ENCODE assay signal across 10 cellular contexts in the genomic region with DNA sequence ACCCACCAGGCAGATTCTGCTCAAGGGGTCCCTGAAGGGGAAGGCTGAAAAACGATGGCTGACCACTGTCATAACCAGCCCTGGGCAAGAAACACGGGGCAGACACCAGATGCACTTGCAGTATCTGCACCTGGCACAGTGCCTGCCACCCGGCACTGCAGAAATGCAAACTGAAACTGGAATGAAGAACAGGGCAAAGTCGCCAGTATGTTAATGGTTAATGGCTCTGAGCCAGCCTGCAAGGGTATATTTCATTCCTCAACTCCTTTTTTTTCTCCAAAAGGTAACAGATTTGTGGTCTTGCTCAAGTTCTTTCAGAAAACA. TPM values are rescaled to one million over a fixed set of nuclear protein-coding genes. Genes with fewer than 3 reads are reported as not detected.
DNase-seq lines count a peak whose midpoint lies in the region; ATAC-seq and TF ChIP-seq lines count a peak whose summit lies in the region.
"Had no signal": no experiment of that assay in that cellular context is flagged by ENCODE, and none has a peak within 500 bp of the region (broad histone marks: within the 10 kb centered on the region; RNA-seq: fewer than 3 reads in every experiment).

No MANE protein-coding gene starts in this region.

- H4K5ac ChIP-seq in mesendoderm (ENCODE audit: low read length) = no peak overlapping the region

- H3K18ac ChIP-seq in mesendoderm (ENCODE audit: low read length) = no peak overlapping the region

- no peaks in the 10 kb centered on the region for H3K27me3 ChIP-seq in heart left ventricle
- H3K27me3 ChIP-seq in right cardiac atrium (ENCODE audit: control insufficient read depth, insufficient read depth) = no peaks in the 10 kb centered on the region
- H3K27me3 ChIP-seq in esophagus squamous epithelium = no peaks in the 10 kb centered on the region
- no peaks in the 10 kb centered on the region for H3K27me3 ChIP-seq in mesendoderm (ENCODE audit: insufficient read depth, low read length, poor library complexity)

- TF ChIP-seq CTCF in heart left ventricle (IDR thresholded peaks at IDR 0.05) = no peak
- no peak for TF ChIP-seq CTCF in esophagus squamous epithelium (IDR thresholded peaks at IDR 0.05)

- no peak overlapping the region for H3K4me2 ChIP-seq in mesendoderm (ENCODE audit: low read length)

- no peak overlapping the region for H3K23ac ChIP-seq in mesendoderm (ENCODE audit: low read length)

- H3K27ac ChIP-seq in heart left ventricle = peak overlapping the region in 10 of 12 donors; percentile 2 to 90 (median 76)
- no peak overlapping the region for H3K27ac ChIP-seq in right cardiac atrium (ENCODE audit: low read length)
- H3K27ac ChIP-seq in esophagus squamous epithelium = peak overlapping the region; percentile 63 to 91 (median 76)
- no peak overlapping the region for H3K27ac ChIP-seq in mesendoderm (ENCODE audit: low read depth, low read length)
- H3K27ac ChIP-seq: parathyroid adenoma had no signal

- no peak overlapping the region for H2AK5ac ChIP-seq in mesendoderm (ENCODE audit: low read length)

- H3K56ac ChIP-seq in mesendoderm (ENCODE audit: low read length) = no peak overlapping the region

- intact Hi-C loops in heart left ventricle (cut with DNase I) = no loop called here
- intact Hi-C loops in right cardiac atrium (cut with DNase I) = no loop called here
- intact Hi-C loops in esophagus squamous epithelium (cut with DNase I) = no loop called here

- TF ChIP-seq POLR2A in heart left ventricle (IDR thresholded peaks at IDR 0.05) (no peak), esophagus squamous epithelium (IDR thresholded peaks at IDR 0.05) (no peak)

- WGBS in heart left ventricle, 4 donors = 30 to 48% (median 36%) methylated on average over 4 of the region's 4 CpGs
- WGBS in right cardiac atrium = 43% methylated on average over 4 of the region's 4 CpGs
- 10 to 16% methylated on average over 3 to 4 of the region's 4 CpGs for WGBS in esophagus squamous epithelium, 2 donors
- WGBS in mesendoderm (ENCODE audit: extremely low coverage, insufficient coverage, low lambda C conversion rate) = no CpG with 5 or more reads among the region's 4 CpGs

- H3K4ac ChIP-seq in mesendoderm (ENCODE audit: low read depth, low read length) = no peak overlapping the region

- peaks cover 8 to 65% (median 56%) of the 10 kb centered on the region in 12 donors for H3K4me1 ChIP-seq in heart left ventricle
- peaks cover 21% of the 10 kb centered on the region for H3K4me1 ChIP-seq in right cardiac atrium (ENCODE audit: control insufficient read depth, insufficient read depth, low read length)
- peaks cover 53 to 96% (median 57%) of the 10 kb centered on the region in 3 donors for H3K4me1 ChIP-seq in esophagus squamous epithelium
- H3K4me1 ChIP-seq in mesendoderm (ENCODE audit: control insufficient read depth, low read depth, low read length) = no peaks in the 10 kb centered on the region

- no peak overlapping the region for H3K4me3 ChIP-seq in heart left ventricle
- H3K4me3 ChIP-seq in right cardiac atrium (ENCODE audit: low read length) = no peak overlapping the region
- H3K4me3 ChIP-seq in esophagus squamous epithelium = peak overlapping the region in 2 of 4 donors; percentile 12 to 41
- H3K4me3 ChIP-seq in mesendoderm (ENCODE audit: low read length) = no peak overlapping the region

- no peak overlapping the region for H3K9ac ChIP-seq in mesendoderm (ENCODE audit: low read length)
- H3K9ac ChIP-seq: parathyroid adenoma had no signal

- no peak overlapping the region for H2BK15ac ChIP-seq in mesendoderm (replicated peaks; ENCODE audit: low read depth)

- no peak overlapping the region for H2BK5ac ChIP-seq in mesendoderm (ENCODE audit: low read length)

- H3K36me3 ChIP-seq in heart left ventricle (peaks cover 0 to 58% (median 15%) of the 10 kb centered on the region in 9 donors), esophagus squamous epithelium (peaks cover 0 to 48% (median 10%) of the 10 kb centered on the region in 3 donors), mesendoderm (ENCODE audit: control insufficient read depth, insufficient read depth, low read length) (peaks cover 6% of the 10 kb centered on the region)

- no peaks in the 10 kb centered on the region for H3K79me2 ChIP-seq in mesendoderm (ENCODE audit: control insufficient read depth, insufficient read depth, low read length)
- H3K79me2 ChIP-seq: parathyroid adenoma had no signal

- no peak overlapping the region for H2BK120ac ChIP-seq in mesendoderm (ENCODE audit: low read depth, low read length)

- H3K79me1 ChIP-seq in mesendoderm (ENCODE audit: low read length) = peaks cover 4% of the 10 kb centered on the region

- ATAC-seq in heart left ventricle = peak in 3 of 4 donors; percentile 4 to 26 (median 10)
- ATAC-seq in right cardiac atrium = no peak
- ATAC-seq in HG02623 (IDR thresholded peaks at IDR 0.05; ENCODE audit: unreplicated experiment) = no peak
- ATAC-seq: activated CD8-positive, alpha-beta T cell treated with anti-CD3 and anti-CD28 coated beads for 36 hours had no signal

- H3K9me3 ChIP-seq in heart left ventricle (no peaks in the 10 kb centered on the region), right cardiac atrium (ENCODE audit: control insufficient read depth, low read length) (no peaks in the 10 kb centered on the region), esophagus squamous epithelium (no peaks in the 10 kb centered on the region)

- peak in 2 of 5 donors; percentile 39 to 53 for DNase-seq in heart left ventricle
- no peak for DNase-seq in right cardiac atrium
- peak; percentile 94 for DNase-seq in NCI-H2171 (lab: John Stamatoyannopoulos, UW)
- DNase-seq in esophagus squamous epithelium (lab: John Stamatoyannopoulos, UW) = no peak
- no peak for DNase-seq in HuH-7.5 (ENCODE audit: low spot score)
- DNase-seq in mesendoderm = no peak
- no peak for DNase-seq in UCSD-AML1 (lab: John Stamatoyannopoulos, UW; ENCODE audit: unreplicated experiment)
- DNase-seq: activated CD8-positive, alpha-beta T cell treated with anti-CD3 and anti-CD28 coated beads for 36 hours had no signal

- no peak overlapping the region for H4K8ac ChIP-seq in mesendoderm (ENCODE audit: low read depth, low read length)

RNA-seq across cellular contexts. Expression of a gene that starts 31.6 kb away (rescaled TPM):
- total RNA-seq in heart left ventricle = 100 to 1,000 TPM in 1 of 9 donors, 10 to 100 TPM in 8; 42.3 to 102 (median 79.5) TPM
- 10 to 100 TPM; 42.3 to 60.5 TPM for polyA plus RNA-seq in heart left ventricle
- 100 to 1,000 TPM in 3 of 4 donors, 10 to 100 TPM in 1; 93.6 to 117 (median 115) TPM for total RNA-seq in right cardiac atrium
- polyA plus RNA-seq in right cardiac atrium = 56.3 TPM
- 10 to 100 TPM; 45.3 to 88.7 (median 46.3) TPM for total RNA-seq in esophagus squamous epithelium
- polyA plus RNA-seq in mesendoderm (2013, experiment 1 of 2) = 46.0 TPM
- polyA plus RNA-seq in mesendoderm (2013, experiment 2 of 2) = 45.3 TPM

Comparison
In these comparisons a context has a peak if more than half of its experiments do, and no peak if none do; other contexts are left out.
1. ATAC-seq: peak in heart left ventricle (3 of 4); none in right cardiac atrium (0 of 2) and HG02623 (single experiment).
2. H3K27ac ChIP-seq: peak in heart left ventricle (10 of 12) and esophagus squamous epithelium (4 of 4); none in right cardiac atrium (single experiment) and mesendoderm (single experiment).